In the genomic region with DNA sequence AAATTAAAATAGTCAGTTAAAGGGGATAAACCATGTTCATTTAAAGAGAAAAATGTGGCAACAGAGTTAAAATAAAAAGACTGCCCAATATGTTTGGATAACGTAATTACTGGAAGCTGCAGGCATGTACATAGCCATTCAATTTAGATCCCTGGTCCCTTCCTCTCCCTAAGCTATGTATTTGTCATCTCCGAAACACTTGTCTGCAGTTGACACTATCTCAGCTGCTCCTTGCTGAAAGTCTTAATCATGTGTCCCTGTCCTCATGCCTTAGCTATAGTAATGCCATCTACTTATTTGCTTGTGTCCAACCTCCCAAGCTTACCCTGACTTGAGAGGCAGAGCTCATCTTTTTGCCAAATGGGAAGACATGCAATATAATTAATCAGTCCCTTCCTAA, we compare ENCODE assay signal across 15 cellular contexts.
DNase-seq lines count a peak whose midpoint lies in the region; ATAC-seq and TF ChIP-seq lines count a peak whose summit lies in the region.
"Had no signal": no experiment of that assay in that cellular context is flagged by ENCODE, and none has a peak within 500 bp of the region (broad histone marks: within the 10 kb centered on the region; RNA-seq: fewer than 3 reads in every experiment).

No MANE protein-coding gene starts in this region.

- H3K4me2 ChIP-seq in SK-N-SH (no peak overlapping the region; the same call in 1 of the 2 replicates), smooth muscle cell (peak overlapping the region; percentile 49)

- H2AFZ ChIP-seq in SK-N-SH (ENCODE audit: low read depth) (no peak overlapping the region), smooth muscle cell (ENCODE audit: low read depth) (no peak overlapping the region)

- peaks cover 22% of the 10 kb centered on the region for H3K36me3 Mint-ChIP-seq in glutamatergic neuron (ENCODE audit: unreplicated experiment)

- H3K9ac ChIP-seq in SK-N-SH = no peak overlapping the region
- no peak overlapping the region for H3K9ac ChIP-seq in smooth muscle cell (ENCODE audit: low read depth)

- CTCF ChIA-PET in SK-N-SH (lab: Yijun Ruan, JAX) = interaction anchor here (0.9 to 1.0 kb wide), 3 partner anchors 104 to 717 kb away, joined by 3 to 5 read pairs (median 4); no protein-coding TSS in a partner anchor

- no peak for TF ChIP-seq EP300 in SK-N-SH (IDR thresholded peaks at IDR 0.05; ENCODE audit: borderline replicate concordance in 1 of 2, low read depth in 1 of 2, low read length in 1 of 2)

- no peaks in the 10 kb centered on the region for H3F3A ChIP-seq in SK-N-SH (replicated peaks; ENCODE audit: insufficient read depth)
- no peaks in the 10 kb centered on the region for H3F3A ChIP-seq in smooth muscle cell (ENCODE audit: low read depth)

- H3K27me3 Mint-ChIP-seq in glutamatergic neuron (ENCODE audit: unreplicated experiment) = no peaks in the 10 kb centered on the region

- TF ChIP-seq RAD21 in SK-N-SH (IDR thresholded peaks at IDR 0.05; ENCODE audit: low read length) = no peak

- H3K4me1 ChIP-seq in SK-N-SH (ENCODE audit: control insufficient read depth in 1 of 2, insufficient read depth in 2 of 2, low read depth in 1 of 2, low read length in 1 of 2) = peaks cover 0 to 16% of the 10 kb centered on the region in 2 experiments; a peak in 2 of 4 replicates
- H3K4me1 ChIP-seq in smooth muscle cell (ENCODE audit: low read depth) = no peaks in the 10 kb centered on the region

- H4K20me1 ChIP-seq in SK-N-SH (ENCODE audit: insufficient read depth) = no peaks in the 10 kb centered on the region
- no peaks in the 10 kb centered on the region for H4K20me1 ChIP-seq in smooth muscle cell (ENCODE audit: low read depth)

- peaks cover 11% of the 10 kb centered on the region for H3K4me1 Mint-ChIP-seq in glutamatergic neuron (ENCODE audit: low read depth, unreplicated experiment)

- WGBS in SK-N-SH (ENCODE audit: low lambda C conversion rate) = 67% methylated on average over 2 of the region's 2 CpGs
- WGBS in smooth muscle cell (ENCODE audit: low lambda C conversion rate) = 77% methylated on average over 2 of the region's 2 CpGs

- H3K9me3 ChIP-seq in SK-N-SH = no peaks in the 10 kb centered on the region
- H3K9me3 ChIP-seq in smooth muscle cell (replicated peaks; ENCODE audit: low read depth) = no peaks in the 10 kb centered on the region

- no peaks in the 10 kb centered on the region for H3K9me3 Mint-ChIP-seq in glutamatergic neuron (ENCODE audit: unreplicated experiment)

- TF ChIP-seq CTCF in SK-N-SH (IDR thresholded peaks at IDR 0.05) = no peak
- TF ChIP-seq CTCF in VCaP (conservative IDR thresholded peaks at IDR 0.05) = no peak
- no peak for TF ChIP-seq CTCF in glutamatergic neuron (IDR thresholded peaks at IDR 0.05; ENCODE audit: partially characterized antibody, unreplicated experiment)
- TF ChIP-seq CTCF in smooth muscle cell (IDR thresholded peaks at IDR 0.05; ENCODE audit: borderline replicate concordance, insufficient read depth, poor library complexity, severe bottlenecking) = no peak

- H3K79me2 ChIP-seq in SK-N-SH (ENCODE audit: insufficient read depth) = no peaks in the 10 kb centered on the region
- no peaks in the 10 kb centered on the region for H3K79me2 ChIP-seq in smooth muscle cell (ENCODE audit: low read depth)

- ATAC-seq in SK-N-SH treated with all-trans-retinoic acid at 6 μM for 48 hours (no peak), HG02798 (IDR thresholded peaks at IDR 0.05; ENCODE audit: poor library complexity, unreplicated experiment) (no peak)

- DNase-seq in SK-N-SH (no peak), glutamatergic neuron (no peak), smooth muscle cell (lab: John Stamatoyannopoulos, UW; ENCODE audit: unreplicated experiment) (no peak), medulla oblongata (ENCODE audit: extremely low spot score) (no peak), dermis blood vessel endothelial cell (no peak)
- DNase-seq: Karpas-422, NCI-H1417, NCI-H1930, NCI-H510A treated with DMSO at 0.1 percent for 48 hours had no signal

- POLR2A ChIA-PET in SK-N-SH (lab: Yijun Ruan, JAX) = no interaction called here

- peak overlapping the region; percentile 50 to 87 for H3K27ac ChIP-seq in SK-N-SH (ENCODE audit: low read depth in 2 of 2, low read length in 1 of 2)
- peak overlapping the region; percentile 63 for H3K27ac ChIP-seq in VCaP
- peak overlapping the region; percentile 59 for H3K27ac ChIP-seq in smooth muscle cell (ENCODE audit: low read depth)
- H3K27ac ChIP-seq: 22Rv1, C4-2B, RWPE1 had no signal

- no peak overlapping the region for H3K27ac Mint-ChIP-seq in glutamatergic neuron (ENCODE audit: unreplicated experiment)

- no peak overlapping the region for H3K4me3 ChIP-seq in SK-N-SH (ENCODE audit: low read depth in 2 of 2, low read length in 1 of 2)
- H3K4me3 ChIP-seq in smooth muscle cell = no peak overlapping the region

- H3K4me3 Mint-ChIP-seq in glutamatergic neuron (ENCODE audit: unreplicated experiment) = peak overlapping the region; percentile 21

- H3K36me3 ChIP-seq in SK-N-SH (replicated peaks in 1 of 2; ENCODE audit: control insufficient read depth in 1 of 2, insufficient read depth in 2 of 2, low read length in 1 of 2) (no peaks in the 10 kb centered on the region), smooth muscle cell (ENCODE audit: low read depth) (no peaks in the 10 kb centered on the region)

- no peaks in the 10 kb centered on the region for H3K27me3 ChIP-seq in SK-N-SH (ENCODE audit: insufficient read depth)
- no peaks in the 10 kb centered on the region for H3K27me3 ChIP-seq in smooth muscle cell (ENCODE audit: low read depth)

- H3K9me2 ChIP-seq in SK-N-SH = no peaks in the 10 kb centered on the region

TF ChIP-seq in SK-N-SH, 30 proteins besides CTCF, POLR2A, EP300 and RAD21 (continues in another document):
- no peak for TF ChIP-seq EZH2phosphoT487 (IDR thresholded peaks at IDR 0.05; ENCODE audit: borderline replicate concordance, low read depth)
- no peak for TF ChIP-seq CHD2 (IDR thresholded peaks at IDR 0.05; ENCODE audit: low read length, partially characterized antibody)
- no peak for TF ChIP-seq USF2 (IDR thresholded peaks at IDR 0.05; ENCODE audit: borderline replicate concordance, low read depth, low read length)
- no peak for TF ChIP-seq GABPA (IDR thresholded peaks at IDR 0.05; ENCODE audit: low read depth)
- TF ChIP-seq MAX (IDR thresholded peaks at IDR 0.05; ENCODE audit: low read depth) = no peak

TF ChIP-seq in SK-N-SH treated with all-trans-retinoic acid at 6 μM for 48 hours, 23 proteins besides CTCF, POLR2A, EP300 and RAD21 (continues in another document):
- TF ChIP-seq ESRRG (CRISPR knock-in tag; IDR thresholded peaks at IDR 0.05) (no peak), CREB5 (CRISPR knock-in tag; IDR thresholded peaks at IDR 0.05; ENCODE audit: low read depth) (no peak), ARNTL (CRISPR knock-in tag; IDR thresholded peaks at IDR 0.05; ENCODE audit: borderline replicate concordance, low read depth) (no peak), ISL1 (CRISPR knock-in tag; IDR thresholded peaks at IDR 0.05) (no peak), OSR1 (CRISPR knock-in tag; IDR thresholded peaks at IDR 0.05) (no peak), CSDC2 (CRISPR knock-in tag; IDR thresholded peaks at IDR 0.05) (no peak), PATZ1 (CRISPR knock-in tag; IDR thresholded peaks at IDR 0.05; ENCODE audit: borderline replicate concordance) (no peak), SNAI2 (CRISPR knock-in tag; IDR thresholded peaks at IDR 0.05) (no peak), RARB (CRISPR knock-in tag; IDR thresholded peaks at IDR 0.05) (no peak), TOX (CRISPR knock-in tag; IDR thresholded peaks at IDR 0.05; ENCODE audit: borderline replicate concordance) (no peak), TCF4 (CRISPR knock-in tag; IDR thresholded peaks at IDR 0.05; ENCODE audit: borderline replicate concordance) (no peak), ZNF8 (CRISPR knock-in tag; IDR thresholded peaks at IDR 0.05) (no peak), ZFP30 (CRISPR knock-in tag; IDR thresholded peaks at IDR 0.05) (no peak), ZFP3 (CRISPR knock-in tag; IDR thresholded peaks at IDR 0.05) (no peak)
